Comparison of ENCODE assay signal across 8 cellular contexts in the genomic region with DNA sequence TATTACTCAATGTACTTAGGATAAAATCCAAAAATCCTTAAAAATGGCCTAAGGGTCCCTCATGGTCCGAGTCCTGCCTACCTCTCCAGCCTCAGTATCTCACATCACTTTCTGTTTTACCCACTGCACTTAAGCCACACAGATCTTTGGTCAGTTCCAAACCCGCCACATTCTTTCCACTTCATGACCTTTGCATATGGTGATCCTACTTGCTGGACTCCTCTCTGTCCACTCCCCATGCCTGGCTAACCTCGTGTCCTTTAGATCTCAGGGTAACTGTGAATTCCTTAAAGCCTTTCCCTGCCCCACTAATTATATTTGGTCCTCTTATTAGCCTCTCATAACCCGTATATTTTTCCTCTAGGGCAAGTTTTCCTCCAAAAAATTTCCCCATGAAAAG. TPM values are rescaled to one million over a fixed set of nuclear protein-coding genes. Genes with fewer than 3 reads are reported as not detected.
A peak's percentile ranks its signal among the peaks of the same experiment; 100 is the strongest.
DNase-seq lines count a peak whose midpoint lies in the region; ATAC-seq and TF ChIP-seq lines count a peak whose summit lies in the region.

No MANE protein-coding gene starts in this region.

- peak overlapping the region in 7 of 8 donors; percentile 75 to 100 (median 99) for H3K27ac Mint-ChIP-seq in CD8-positive, alpha-beta memory T cell

- peak overlapping the region; percentile 28 for H3K27ac ChIP-seq in CD8-positive, alpha-beta memory T cell (ENCODE audit: low read depth, low read length)
- no peak overlapping the region for H3K27ac ChIP-seq in duodenal mucosa (ENCODE audit: low read depth, low read length)
- H3K27ac ChIP-seq in neuronal stem cell (replicated peaks; ENCODE audit: low read length), result no peak overlapping the region
- H3K27ac ChIP-seq in adrenal gland, result no peak overlapping the region

- H3K4ac ChIP-seq in neuronal stem cell (ENCODE audit: low read length), result no peak overlapping the region

- H3K4me3 Mint-ChIP-seq in CD8-positive, alpha-beta memory T cell, result peak overlapping the region; percentile 52 to 100 (median 94)

- H2BK5ac ChIP-seq in neuronal stem cell (ENCODE audit: low read length), result no peak overlapping the region

- CTCF ChIA-PET in CD8-positive, alpha-beta memory T cell (lab: Charles Lee), result no interaction called here

- TF ChIP-seq POLR2A in adrenal gland (IDR thresholded peaks at IDR 0.05), result no peak

- DNase-seq in CD8-positive, alpha-beta memory T cell, result no peak
- DNase-seq in neuronal stem cell (ENCODE audit: low spot score), result no peak
- no peak for DNase-seq in adrenal gland
- no peak for DNase-seq in left lobe of liver (ENCODE audit: low spot score)
- no peak for DNase-seq in H4 (ENCODE audit: low spot score)

- H3K79me1 ChIP-seq in neuronal stem cell (ENCODE audit: low read depth, low read length), result peaks cover 14% of the 10 kb centered on the region

- no peak overlapping the region for H2BK120ac ChIP-seq in neuronal stem cell (ENCODE audit: low read depth, low read length)

- no peak overlapping the region for H4K8ac ChIP-seq in neuronal stem cell (ENCODE audit: low read depth, low read length)

- peaks cover 20% of the 10 kb centered on the region for H3K36me3 ChIP-seq in CD8-positive, alpha-beta memory T cell (ENCODE audit: insufficient read depth, low read length)
- H3K36me3 ChIP-seq in Loucy (ENCODE audit: insufficient read depth, low read length) (peaks cover 13% of the 10 kb centered on the region), duodenal mucosa (ENCODE audit: control insufficient read depth in 1 of 2, insufficient read depth in 2 of 2, low read length in 2 of 2) (peaks cover 13 to 34% of the 10 kb centered on the region in 2 donors), neuronal stem cell (replicated peaks in 1 of 2; ENCODE audit: control insufficient read depth in 2 of 2, insufficient read depth in 2 of 2, low read length in 2 of 2) (peaks cover 23 to 51% of the 10 kb centered on the region in 2 donors), adrenal gland (replicated peaks in 1 of 2) (peaks cover 0 to 17% of the 10 kb centered on the region in 2 donors)

- H2AFZ ChIP-seq in Loucy (ENCODE audit: low read length) (no peak overlapping the region), neuronal stem cell (ENCODE audit: low read length) (no peak overlapping the region)

- H3K9ac ChIP-seq in Loucy (ENCODE audit: low read depth, low read length, poor library complexity, severe bottlenecking), result peak overlapping the region; percentile 92
- H3K9ac ChIP-seq in duodenal mucosa (ENCODE audit: low read depth in 1 of 2, low read length in 2 of 2), result peak overlapping the region in 1 of 2 donors; percentile 1
- no peak overlapping the region for H3K9ac ChIP-seq in neuronal stem cell (ENCODE audit: low read depth, low read length, poor library complexity)

- no peaks in the 10 kb centered on the region for H3K9me3 ChIP-seq in CD8-positive, alpha-beta memory T cell (ENCODE audit: low read length)
- no peaks in the 10 kb centered on the region for H3K9me3 ChIP-seq in Loucy (ENCODE audit: insufficient read depth, low read depth, low read length)
- H3K9me3 ChIP-seq in duodenal mucosa (ENCODE audit: control insufficient read depth in 1 of 2, low read length in 2 of 2), result no peaks in the 10 kb centered on the region
- no peaks in the 10 kb centered on the region for H3K9me3 ChIP-seq in neuronal stem cell (replicated peaks in 1 of 2; ENCODE audit: control insufficient read depth in 2 of 2, insufficient read depth in 1 of 2, low read depth in 1 of 2, low read length in 2 of 2)
- H3K9me3 ChIP-seq in adrenal gland (replicated peaks in 1 of 3), result no peaks in the 10 kb centered on the region

- H3K9me2 ChIP-seq in Loucy (replicated peaks; ENCODE audit: low read depth, low read length), result no peaks in the 10 kb centered on the region

- peak overlapping the region; percentile 100 for H3K4me3 ChIP-seq in CD8-positive, alpha-beta memory T cell (ENCODE audit: low read length)
- H3K4me3 ChIP-seq in Loucy (ENCODE audit: low read length, poor library complexity, severe bottlenecking) (peak overlapping the region; percentile 97), duodenal mucosa (ENCODE audit: low read depth in 1 of 2, low read length in 2 of 2) (peak overlapping the region; percentile 96 to 100), neuronal stem cell (ENCODE audit: low read length in 2 of 2) (peak overlapping the region in 1 of 2 donors; percentile 91), adrenal gland (no peak overlapping the region)

- POLR2A ChIA-PET in CD8-positive, alpha-beta memory T cell (lab: Charles Lee), result interaction anchor here (1.8 kb wide), 1 partner anchor 80 kb away, joined by 6 read pairs; the partner anchor contains the start of gene FNBP4

- H3K14ac ChIP-seq in neuronal stem cell (ENCODE audit: low read length), result no peak overlapping the region

- WGBS in neuronal stem cell (ENCODE audit: extremely low coverage in 2 of 2, insufficient read length in 2 of 2, insufficient replicate concordance in 1 of 2), 2 donors, result no CpG with 5 or more reads among the region's 4 CpGs
- 67 to 76% (median 72%) methylated on average over 4 of the region's 4 CpGs for WGBS in adrenal gland, 4 donors

- peaks cover 60% of the 10 kb centered on the region for H3K4me1 ChIP-seq in CD8-positive, alpha-beta memory T cell (ENCODE audit: insufficient read depth, low read length)
- H3K4me1 ChIP-seq in Loucy (ENCODE audit: insufficient read depth, low read length, poor library complexity, severe bottlenecking), result peaks cover 54% of the 10 kb centered on the region
- peaks cover 9 to 18% of the 10 kb centered on the region in 2 donors for H3K4me1 ChIP-seq in duodenal mucosa (ENCODE audit: control insufficient read depth in 1 of 2, insufficient read depth in 2 of 2, low read length in 2 of 2)
- H3K4me1 ChIP-seq in neuronal stem cell (ENCODE audit: control insufficient read depth in 2 of 2, insufficient read depth in 1 of 2, low read depth in 1 of 2, low read length in 2 of 2), result peaks cover 7 to 11% of the 10 kb centered on the region in 2 donors
- H3K4me1 ChIP-seq in adrenal gland (replicated peaks in 1 of 2), result peaks cover 8 to 29% of the 10 kb centered on the region in 2 donors

- H3K27me3 Mint-ChIP-seq in CD8-positive, alpha-beta memory T cell, result no peaks in the 10 kb centered on the region

- no peaks in the 10 kb centered on the region for H3K9me3 Mint-ChIP-seq in CD8-positive, alpha-beta memory T cell

- H3K4me1 Mint-ChIP-seq in CD8-positive, alpha-beta memory T cell, result peaks cover 31 to 57% (median 49%) of the 10 kb centered on the region in 3 donors

- peaks cover 37% of the 10 kb centered on the region for H4K20me1 ChIP-seq in Loucy (ENCODE audit: insufficient read depth, low read length, poor library complexity, severe bottlenecking)

- H3K4me2 ChIP-seq in Loucy (ENCODE audit: low read depth, low read length, poor library complexity, severe bottlenecking) (peak overlapping the region; percentile 100), neuronal stem cell (ENCODE audit: insufficient read depth, low read length, poor library complexity, severe bottlenecking) (peak overlapping the region; percentile 69)

- no peak for ATAC-seq in left lobe of liver
- no peak for ATAC-seq in GM18520 (IDR thresholded peaks at IDR 0.05; ENCODE audit: unreplicated experiment)

- H4K91ac ChIP-seq in neuronal stem cell (ENCODE audit: low read depth, low read length, poor library complexity), result no peak overlapping the region

- 0 out of 2 replicates have a peak, but pooled peaks cover 2% of the 10 kb centered on the region for H3F3A ChIP-seq in Loucy (ENCODE audit: low read depth)

- no peak overlapping the region for H3K18ac ChIP-seq in neuronal stem cell (ENCODE audit: low read length)

- peaks cover 69% of the 10 kb centered on the region for H3K79me2 ChIP-seq in Loucy (ENCODE audit: insufficient read depth, low read length)

- no peak overlapping the region for H2BK12ac ChIP-seq in neuronal stem cell (ENCODE audit: low read length)

- peaks cover 3 to 24% (median 10%) of the 10 kb centered on the region in 3 donors for H3K36me3 Mint-ChIP-seq in CD8-positive, alpha-beta memory T cell

- no peaks in the 10 kb centered on the region for H3K27me3 ChIP-seq in CD8-positive, alpha-beta memory T cell (ENCODE audit: insufficient read depth, low read length, poor library complexity, severe bottlenecking)
- H3K27me3 ChIP-seq in Loucy (ENCODE audit: insufficient read depth, low read length, poor library complexity, severe bottlenecking), result no peaks in the 10 kb centered on the region
- no peaks in the 10 kb centered on the region for H3K27me3 ChIP-seq in duodenal mucosa (ENCODE audit: control insufficient read depth in 1 of 2, insufficient read depth in 2 of 2, low read length in 2 of 2)
- H3K27me3 ChIP-seq in neuronal stem cell (ENCODE audit: control insufficient read depth in 3 of 3, insufficient read depth in 3 of 3, low read depth in 1 of 3, low read length in 3 of 3), result no peaks in the 10 kb centered on the region
- no peaks in the 10 kb centered on the region for H3K27me3 ChIP-seq in adrenal gland

- no peak overlapping the region for H2BK15ac ChIP-seq in neuronal stem cell (ENCODE audit: low read length)

- intact Hi-C loops in adrenal gland (cut with DNase I), result loop anchor here in 1 of 2 donors (10.0 kb wide), 1 partner anchor 82 kb away; the partner anchor contains the start of gene FNBP4

- H3K23ac ChIP-seq in neuronal stem cell (ENCODE audit: low read depth, low read length, poor library complexity), result no peak overlapping the region

- no peak for TF ChIP-seq CTCF in Loucy (conservative IDR thresholded peaks at IDR 0.05; ENCODE audit: low read length)
- TF ChIP-seq CTCF in adrenal gland (IDR thresholded peaks at IDR 0.05), result no peak

- no peak overlapping the region for H2AK5ac ChIP-seq in neuronal stem cell (ENCODE audit: low read depth, low read length)

RNA-seq across cellular contexts. Expression of gene NUP160, which starts 1.2 kb away (rescaled TPM):
- total RNA-seq in CD8-positive, alpha-beta memory T cell, result 10 to 100 TPM; 65.1 to 69.9 TPM
- polyA plus RNA-seq in CD8-positive, alpha-beta memory T cell, result 30.0 TPM
- 28.9 TPM for polyA plus RNA-seq in neuronal stem cell (2013, experiment 1 of 2)
- 28.0 TPM for polyA plus RNA-seq in neuronal stem cell (2013, experiment 2 of 2)
- total RNA-seq in adrenal gland (10 to 100 TPM; 10.1 to 28.7 (median 21.4) TPM), left lobe of liver (12.6 TPM)
- 10 to 100 TPM; 13.6 to 23.2 (median 15.0) TPM for polyA plus RNA-seq in adrenal gland
- 32.9 and 33.1 TPM in 2 replicates for total RNA-seq in H4 (2014; rRNA removed; shearing (Covaris generic))

Comparison
In these comparisons a context has a peak if more than half of its experiments do, and no peak if none do; other contexts are left out.
1. H3K4me3 ChIP-seq: peak in CD8-positive, alpha-beta memory T cell (single experiment), Loucy (single experiment) and duodenal mucosa (2 of 2); none in adrenal gland (0 of 4).